19 cellular contexts compared by ENCODE assay signal in the genomic region with DNA sequence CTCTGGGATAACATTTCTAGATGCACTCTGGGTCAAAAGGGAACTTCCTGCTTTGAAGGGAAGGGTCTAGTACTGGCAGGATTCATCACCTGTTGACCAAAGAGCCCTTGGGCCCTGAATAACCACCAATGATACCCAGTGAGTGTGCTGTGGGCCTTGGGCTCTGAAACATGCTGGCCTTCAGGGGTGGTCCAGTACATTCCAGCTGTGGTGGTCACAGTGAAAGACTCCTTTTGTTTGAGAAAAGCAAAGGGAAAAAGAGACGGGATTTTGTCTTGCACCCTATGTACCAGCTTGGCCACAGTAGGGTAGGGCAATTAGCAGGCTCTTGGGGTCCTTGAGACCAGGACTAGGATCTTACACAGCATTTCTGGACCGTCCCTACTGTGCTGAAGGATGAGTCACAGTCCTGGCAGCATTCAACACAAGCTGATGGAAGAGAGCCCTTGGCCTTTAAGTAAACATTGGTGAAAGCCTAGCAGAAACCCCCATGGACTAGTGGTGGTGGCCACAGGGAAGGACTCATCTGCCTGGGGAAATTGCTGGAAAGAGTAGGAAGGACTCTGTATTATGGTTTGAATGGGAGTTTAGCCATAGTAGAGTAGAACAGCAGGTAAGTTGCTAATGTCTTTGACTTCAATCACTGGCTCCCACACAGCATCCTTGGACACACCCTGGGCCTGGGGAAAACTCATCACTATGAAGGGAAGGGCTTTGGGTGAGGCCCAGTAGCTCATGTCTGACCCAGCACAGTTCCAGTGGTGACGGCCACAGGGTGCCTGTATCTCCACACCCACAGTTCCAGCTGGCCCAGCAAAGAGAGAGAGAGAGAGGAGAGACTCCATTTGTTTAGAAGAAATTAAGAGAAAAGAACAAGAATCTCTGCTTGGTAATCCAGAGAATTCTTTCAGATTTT.
A peak's percentile ranks its signal among the peaks of the same experiment; 100 is the strongest.
DNase-seq lines count a peak whose midpoint lies in the region; ATAC-seq and TF ChIP-seq lines count a peak whose summit lies in the region.
"Had no signal": no experiment of that assay in that cellular context is flagged by ENCODE, and none has a peak within 500 bp of the region (broad histone marks: within the 10 kb centered on the region; RNA-seq: fewer than 3 reads in every experiment).

No MANE protein-coding gene starts in this region.

- POLR2A ChIA-PET in CD8-positive, alpha-beta memory T cell (lab: Charles Lee), result no interaction called here

- no peaks in the 10 kb centered on the region for H3K27me3 Mint-ChIP-seq in CD8-positive, alpha-beta memory T cell
- H3K27me3 Mint-ChIP-seq: activated T-cell treated with anti-CD3 and anti-CD28 coated beads, Interleukin-2, amount 50 U/mL, for 24 hours; T-cell had no signal

- H3K4me1 Mint-ChIP-seq in CD8-positive, alpha-beta memory T cell, result no peaks in the 10 kb centered on the region
- H3K4me1 Mint-ChIP-seq: T-cell had no signal

- intact Hi-C loops in left ventricle myocardium superior (cut with micrococcal nuclease), result no loop called here

- no peaks in the 10 kb centered on the region for H3K36me3 ChIP-seq in CD8-positive, alpha-beta memory T cell (ENCODE audit: insufficient read depth, low read length)
- H3K36me3 ChIP-seq: ascending aorta, neutrophil had no signal

- H3K36me3 Mint-ChIP-seq in CD8-positive, alpha-beta memory T cell, result no peaks in the 10 kb centered on the region
- H3K36me3 Mint-ChIP-seq: T-cell had no signal

- CTCF ChIA-PET in CD8-positive, alpha-beta memory T cell (lab: Charles Lee), result no interaction called here

- H3K27me3 ChIP-seq in CD8-positive, alpha-beta memory T cell (ENCODE audit: insufficient read depth, low read length, poor library complexity, severe bottlenecking), result no peaks in the 10 kb centered on the region
- H3K27me3 ChIP-seq: ascending aorta, neutrophil had no signal

- no peak overlapping the region for H3K4me3 ChIP-seq in cardiac fibroblast (replicated peaks in 1 of 2; ENCODE audit: low read depth in 2 of 2, low read length in 2 of 2)
- no peak overlapping the region for H3K4me3 ChIP-seq in CD8-positive, alpha-beta memory T cell (ENCODE audit: low read length)
- H3K4me3 ChIP-seq: ascending aorta had no signal

- DNase-seq in DMS53 (lab: John Stamatoyannopoulos, UW), result peak; percentile 52
- DNase-seq in M059J (ENCODE audit: low read depth), result peak; percentile 67
- DNase-seq in cardiac fibroblast (ENCODE audit: low read depth in 2 of 2), result peak; percentile 20 to 48
- peak; percentile 31 for DNase-seq in left ventricle myocardium superior
- DNase-seq in SKM-1 (lab: John Stamatoyannopoulos, UW; ENCODE audit: unreplicated experiment), result no peak
- no peak for DNase-seq in activated CD4-positive, alpha-beta T cell treated with anti-CD3 and anti-CD28 coated beads, Interleukin-2, amount 50 U/mL, for 48 hours
- DNase-seq in CD8-positive, alpha-beta memory T cell, result no peak
- DNase-seq: activated CD4-positive, alpha-beta T cell treated with anti-CD3 and anti-CD28 coated beads, Interleukin-2, amount 50 U/mL, for 4 hours; activated naive CD4-positive, alpha-beta T cell treated with anti-CD3 and anti-CD28 coated beads for 36 hours; activated T-cell treated with anti-CD3 and anti-CD28 coated beads, Interleukin-2, amount 50 U/mL, for 24 hours; C1 segment of cervical spinal cord; MV-4-11; NCI-H187 treated with DMSO at 0.1 percent for 48 hours; NCI-H524 treated with DMSO at 0.1 percent for 48 hours; T-cell had no signal

- no peak overlapping the region for H3K27ac ChIP-seq in CD8-positive, alpha-beta memory T cell (ENCODE audit: low read depth, low read length)
- H3K27ac ChIP-seq: ascending aorta, neutrophil, VCaP had no signal

- TF ChIP-seq CTCF in cardiac fibroblast (IDR thresholded peaks at IDR 0.05; ENCODE audit: low read depth, low read length), result no peak

- H3K9me3 Mint-ChIP-seq in CD8-positive, alpha-beta memory T cell, result peaks cover 0 to 12% (median 0%) of the 10 kb centered on the region in 5 donors
- H3K9me3 Mint-ChIP-seq: activated naive CD4-positive, alpha-beta T cell treated with anti-CD3 and anti-CD28 coated beads for 36 hours; activated T-cell treated with anti-CD3 and anti-CD28 coated beads, Interleukin-2, amount 50 U/mL, for 24 hours had no signal

- H3K4me3 Mint-ChIP-seq in CD8-positive, alpha-beta memory T cell, result no peak overlapping the region
- H3K4me3 Mint-ChIP-seq: activated naive CD4-positive, alpha-beta T cell treated with anti-CD3 and anti-CD28 coated beads for 36 hours; activated T-cell treated with anti-CD3 and anti-CD28 coated beads, Interleukin-2, amount 50 U/mL, for 24 hours; T-cell had no signal

- peak; percentile 72 for ATAC-seq in left ventricle myocardium superior
- ATAC-seq in GM21723 (IDR thresholded peaks at IDR 0.05; ENCODE audit: unreplicated experiment), result no peak
- ATAC-seq: T-cell had no signal

- H3K27ac Mint-ChIP-seq in CD8-positive, alpha-beta memory T cell, result no peak overlapping the region
- H3K27ac Mint-ChIP-seq: activated naive CD4-positive, alpha-beta T cell treated with anti-CD3 and anti-CD28 coated beads for 36 hours; activated T-cell treated with anti-CD3 and anti-CD28 coated beads, Interleukin-2, amount 50 U/mL, for 24 hours; T-cell had no signal

- no peaks in the 10 kb centered on the region for H3K4me1 ChIP-seq in CD8-positive, alpha-beta memory T cell (ENCODE audit: insufficient read depth, low read length)
- H3K4me1 ChIP-seq: ascending aorta had no signal

- no peaks in the 10 kb centered on the region for H3K9me3 ChIP-seq in CD8-positive, alpha-beta memory T cell (ENCODE audit: low read length)
- H3K9me3 ChIP-seq: ascending aorta, neutrophil had no signal

Comparison
In these comparisons a context has a peak if more than half of its experiments do, and no peak if none do; other contexts are left out.
1. DNase-seq: peak in DMS53 (single experiment), M059J (single experiment), cardiac fibroblast (2 of 2) and left ventricle myocardium superior (single experiment); none in SKM-1 (single experiment), activated CD4-positive, alpha-beta T cell treated with anti-CD3 and anti-CD28 coated beads, Interleukin-2, amount 50 U/mL, for 48 hours (0 of 2) and CD8-positive, alpha-beta memory T cell (0 of 5).